18 cellular contexts compared by ENCODE assay signal in the genomic region with DNA sequence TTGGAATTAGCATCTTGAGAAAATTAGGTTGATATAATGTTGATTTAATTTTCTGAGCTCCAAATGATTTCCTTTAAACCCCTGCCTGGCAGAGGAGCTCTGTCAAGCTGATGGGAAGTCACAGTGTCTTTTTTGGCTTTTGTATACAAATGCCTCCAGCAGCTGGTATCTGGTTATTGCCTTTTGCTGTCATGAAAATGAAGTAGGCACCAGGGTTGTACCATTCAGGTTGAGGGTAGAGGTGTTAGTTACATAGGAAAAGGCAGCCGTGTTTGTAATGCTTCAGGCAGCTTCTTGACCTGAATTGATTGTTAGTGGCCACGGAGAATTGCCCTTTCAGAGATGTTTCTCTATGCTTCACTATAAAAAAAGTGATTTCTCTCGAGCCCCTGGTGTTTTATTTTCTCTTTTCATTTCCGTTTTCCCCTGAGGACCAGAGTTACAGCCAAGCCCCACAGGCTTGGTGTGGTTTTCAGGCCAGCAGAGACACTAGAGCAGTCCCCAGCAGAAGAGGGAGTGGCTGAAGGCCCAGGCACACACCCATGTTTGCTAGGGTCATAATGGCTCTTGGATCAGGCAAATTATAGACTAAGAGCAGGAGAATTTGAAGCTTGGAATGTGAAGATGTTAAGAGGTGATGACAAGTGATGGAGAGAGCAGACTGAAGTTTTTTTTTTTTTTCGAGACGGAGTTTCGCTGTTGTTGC. TPM values are rescaled to one million over a fixed set of nuclear protein-coding genes. Genes with fewer than 3 reads are reported as not detected.
DNase-seq lines count a peak whose midpoint lies in the region; ATAC-seq, FAIRE-seq and TF ChIP-seq lines count a peak whose summit lies in the region.
"Had no signal": no experiment of that assay in that cellular context is flagged by ENCODE, and none has a peak within 500 bp of the region (broad histone marks: within the 10 kb centered on the region; RNA-seq: fewer than 3 reads in every experiment).

No MANE protein-coding gene starts in this region.

- H3K36me3 ChIP-seq in HEK293 (ENCODE audit: control insufficient read depth in 2 of 2, insufficient read depth in 1 of 2, low read length in 2 of 2) (peaks cover 24 to 90% of the 10 kb centered on the region in 2 experiments), SK-N-SH (replicated peaks in 1 of 2; ENCODE audit: control insufficient read depth in 1 of 2, insufficient read depth in 2 of 2, low read length in 1 of 2) (peaks cover 32 to 43% of the 10 kb centered on the region in 2 experiments), mesenchymal stem cell (ENCODE audit: control insufficient read depth in 1 of 2, insufficient read depth in 2 of 2, low read depth in 1 of 2, low read length in 2 of 2) (peaks cover 35 to 60% of the 10 kb centered on the region in 2 experiments)

- H2BK120ac ChIP-seq in mesenchymal stem cell (ENCODE audit: low read depth, low read length): no peak overlapping the region

- no peak overlapping the region; the same call in 1 of the 2 replicates for H3K4me2 ChIP-seq in SK-N-SH
- no peak overlapping the region for H3K4me2 ChIP-seq in mesenchymal stem cell (ENCODE audit: low read length, poor library complexity, severe bottlenecking)

- no peak overlapping the region for H3K4me3 ChIP-seq in HEK293 (ENCODE audit: low read depth, low read length)
- no peak overlapping the region for H3K4me3 ChIP-seq in SK-N-SH (ENCODE audit: low read depth in 2 of 2, low read length in 1 of 2)
- no peak overlapping the region for H3K4me3 ChIP-seq in mesenchymal stem cell (ENCODE audit: insufficient read depth in 1 of 2, low read depth in 1 of 2, low read length in 2 of 2)
- H3K4me3 ChIP-seq: left ventricle myocardium inferior, Peyer's patch, prostate gland had no signal

- no peak overlapping the region for H2BK15ac ChIP-seq in mesenchymal stem cell (ENCODE audit: low read depth, poor library complexity, severe bottlenecking)

- H3K27me3 Mint-ChIP-seq in stimulated activated memory B cell treated with anti-CD40 and anti-IgM and Interleukin-4, amounts not matched to agents 10 μg/mL and 1 μg/mL and 100 μg/mL, for 72 hours: no peaks in the 10 kb centered on the region
- H3K27me3 Mint-ChIP-seq: activated B cell treated with CpG ODN at 0.5 μM for 24 hours had no signal

- no peaks in the 10 kb centered on the region for H3K4me1 ChIP-seq in HEK293 (ENCODE audit: control insufficient read depth, insufficient read depth, low read length)
- H3K4me1 ChIP-seq in SK-N-SH (ENCODE audit: control insufficient read depth in 1 of 2, insufficient read depth in 2 of 2, low read depth in 1 of 2, low read length in 1 of 2): peaks cover 16 to 74% of the 10 kb centered on the region in 2 experiments; a peak in 3 of 4 replicates
- H3K4me1 ChIP-seq in mesenchymal stem cell (ENCODE audit: control insufficient read depth, insufficient read depth, low read depth, low read length): no peaks in the 10 kb centered on the region
- H3K4me1 ChIP-seq: Peyer's patch, prostate gland had no signal

- H3K36me3 Mint-ChIP-seq in stimulated activated memory B cell treated with anti-CD40 and anti-IgM and Interleukin-4, amounts not matched to agents 10 μg/mL and 1 μg/mL and 100 μg/mL, for 72 hours: peaks cover 86% of the 10 kb centered on the region

- no peak overlapping the region for H3K4ac ChIP-seq in mesenchymal stem cell (ENCODE audit: low read depth in 1 of 2, low read length in 2 of 2)

- no peaks in the 10 kb centered on the region for H3K9me3 ChIP-seq in HEK293 (ENCODE audit: control insufficient read depth, insufficient read depth, low read depth, low read length)
- H3K9me3 ChIP-seq in SK-N-SH: no peaks in the 10 kb centered on the region
- H3K9me3 ChIP-seq in mesenchymal stem cell (ENCODE audit: control insufficient read depth, low read length): no peaks in the 10 kb centered on the region
- H3K9me3 ChIP-seq: left ventricle myocardium inferior, Peyer's patch, prostate gland had no signal

- no peak overlapping the region for H4K8ac ChIP-seq in mesenchymal stem cell (ENCODE audit: low read length)

- H3K18ac ChIP-seq in mesenchymal stem cell (ENCODE audit: low read depth in 1 of 2, low read length in 2 of 2): no peak overlapping the region

- H3K27ac Mint-ChIP-seq in stimulated activated memory B cell treated with anti-CD40 and anti-IgM and Interleukin-4, amounts not matched to agents 10 μg/mL and 1 μg/mL and 100 μg/mL, for 72 hours: no peak overlapping the region
- H3K27ac Mint-ChIP-seq: natural killer cell had no signal

- H3K9me2 ChIP-seq in SK-N-SH: no peaks in the 10 kb centered on the region

- H3F3A ChIP-seq in SK-N-SH (replicated peaks; ENCODE audit: insufficient read depth): peaks cover 18% of the 10 kb centered on the region

- DNase-seq in AG08395 (ENCODE audit: low spot score) (peak; percentile 52), SK-N-SH (peak; percentile 72), mesenchymal stem cell (no peak), epidermal melanocyte (ENCODE audit: insufficient read length, low spot score) (no peak), SHP77 (lab: John Stamatoyannopoulos, UW) (no peak), D721Med (ENCODE audit: insufficient read length, low spot score) (no peak)
- DNase-seq: activated B cell treated with CpG ODN at 0.5 μM for 24 hours; activated naive CD4-positive, alpha-beta T cell treated with anti-CD3 and anti-CD28 coated beads, Interleukin-2, amount 50 U/mL, for 16 hours; Kasumi-1; left ventricle myocardium inferior; natural killer cell; NCI-H146; NCI-H748 treated with DMSO at 0.1 percent for 48 hours; Peyer's patch; T-helper 1 cell had no signal

- H2AFZ ChIP-seq in SK-N-SH (ENCODE audit: low read depth) (no peak overlapping the region), mesenchymal stem cell (ENCODE audit: low read depth, low read length) (no peak overlapping the region)

- H3K27me3 ChIP-seq in SK-N-SH (ENCODE audit: insufficient read depth) (no peaks in the 10 kb centered on the region), mesenchymal stem cell (ENCODE audit: control insufficient read depth in 1 of 2, insufficient read depth in 1 of 2, low read length in 2 of 2) (no peaks in the 10 kb centered on the region)
- H3K27me3 ChIP-seq: Peyer's patch had no signal

- peaks cover 20% of the 10 kb centered on the region for H3K79me1 ChIP-seq in mesenchymal stem cell (replicated peaks; ENCODE audit: low read length, poor library complexity, severe bottlenecking)

- H3K9ac ChIP-seq in SK-N-SH (no peak overlapping the region), mesenchymal stem cell (ENCODE audit: low read length) (peak overlapping the region; percentile 68)

- no peak for ATAC-seq in stimulated activated memory B cell treated with anti-CD40 and anti-IgM and Interleukin-4, amounts not matched to agents 10 μg/mL and 1 μg/mL and 100 μg/mL, for 72 hours
- ATAC-seq: natural killer cell had no signal

- H2BK5ac ChIP-seq in mesenchymal stem cell (ENCODE audit: low read depth, low read length, poor library complexity, severe bottlenecking): no peak overlapping the region

- POLR2A ChIA-PET in HEK293 (lab: Yijun Ruan, JAX): no interaction called here
- POLR2A ChIA-PET in SK-N-SH (lab: Yijun Ruan, JAX): interaction anchor here (0.6 to 3.1 kb wide), 2 partner anchors 21 to 61 kb away, joined by 3 to 9 read pairs; partner anchors contain the start of gene CMTR1

- peak in 1 of 2 experiments; percentile 92; a peak in 2 of 4 replicates for TF ChIP-seq EP300 in SK-N-SH (IDR thresholded peaks at IDR 0.05; ENCODE audit: borderline replicate concordance in 1 of 2, low read depth in 1 of 2, low read length in 1 of 2)

- H3K23ac ChIP-seq in mesenchymal stem cell (ENCODE audit: low read length in 2 of 2): no peak overlapping the region

- CTCF ChIA-PET in HEK293 (lab: Yijun Ruan, JAX) (interaction anchor here (0.6 to 1.4 kb wide), 8 partner anchors 8 to 131 kb away, joined by 3 to 7 read pairs (median 4); no protein-coding TSS in a partner anchor), SK-N-SH (lab: Yijun Ruan, JAX) (interaction anchor here (0.6 to 2.4 kb wide), 13 partner anchors 13 to 1106 kb away, joined by 3 to 11 read pairs (median 4); no protein-coding TSS in a partner anchor)

- H3K4me1 Mint-ChIP-seq in stimulated activated memory B cell treated with anti-CD40 and anti-IgM and Interleukin-4, amounts not matched to agents 10 μg/mL and 1 μg/mL and 100 μg/mL, for 72 hours: peaks cover 7% of the 10 kb centered on the region
- H3K4me1 Mint-ChIP-seq: activated B cell treated with CpG ODN at 0.5 μM for 24 hours had no signal

- 60% methylated on average over 7 of the region's 7 CpGs for WGBS in SK-N-SH (ENCODE audit: low lambda C conversion rate)
- 95% methylated on average over 7 of the region's 7 CpGs for WGBS in mesenchymal stem cell

- H2BK12ac ChIP-seq in mesenchymal stem cell (ENCODE audit: low read length in 2 of 2): no peak overlapping the region

- no peak overlapping the region for H2AK5ac ChIP-seq in mesenchymal stem cell (ENCODE audit: low read length, severe bottlenecking)

- FAIRE-seq in D721Med (lab: Jason Lieb, UNC): no peak

- H3K79me2 ChIP-seq in SK-N-SH (ENCODE audit: insufficient read depth): no peaks in the 10 kb centered on the region

- no peak overlapping the region for H3K4me3 Mint-ChIP-seq in stimulated activated memory B cell treated with anti-CD40 and anti-IgM and Interleukin-4, amounts not matched to agents 10 μg/mL and 1 μg/mL and 100 μg/mL, for 72 hours
- H3K4me3 Mint-ChIP-seq: activated B cell treated with CpG ODN at 0.5 μM for 24 hours, natural killer cell had no signal

- TF ChIP-seq CTCF in HEK293 (tag by site-specific recombination; IDR thresholded peaks at IDR 0.05): no peak
- no peak for TF ChIP-seq CTCF in SK-N-SH (IDR thresholded peaks at IDR 0.05)
- TF ChIP-seq CTCF in D721Med (IDR thresholded peaks at IDR 0.05; ENCODE audit: insufficient read depth, missing control alignments): no peak

- H3K14ac ChIP-seq in mesenchymal stem cell (ENCODE audit: low read length in 2 of 2): no peak overlapping the region

- H4K91ac ChIP-seq in mesenchymal stem cell (ENCODE audit: low read length): no peak overlapping the region

- H4K20me1 ChIP-seq in SK-N-SH (ENCODE audit: insufficient read depth): no peaks in the 10 kb centered on the region

- TF ChIP-seq RAD21 in SK-N-SH (IDR thresholded peaks at IDR 0.05; ENCODE audit: low read length): no peak; the same call in 1 of the 2 replicates

- H3K9me3 Mint-ChIP-seq in stimulated activated memory B cell treated with anti-CD40 and anti-IgM and Interleukin-4, amounts not matched to agents 10 μg/mL and 1 μg/mL and 100 μg/mL, for 72 hours: no peaks in the 10 kb centered on the region
- H3K9me3 Mint-ChIP-seq: activated B cell treated with CpG ODN at 0.5 μM for 24 hours, natural killer cell had no signal

- no peak overlapping the region for H3K27ac ChIP-seq in HEK293 (ENCODE audit: extremely low read depth, low read depth, low read length)
- H3K27ac ChIP-seq in SK-N-SH (ENCODE audit: low read depth in 2 of 2, low read length in 1 of 2): peak overlapping the region; percentile 42 to 94; a peak in 3 of 4 replicates
- H3K27ac ChIP-seq in mesenchymal stem cell (ENCODE audit: low read length, poor library complexity, severe bottlenecking): no peak overlapping the region
- H3K27ac ChIP-seq: left ventricle myocardium inferior, prostate gland had no signal

RNA-seq across cellular contexts. Expression of gene CMTR1, which starts 21.6 kb away (rescaled TPM):
- 19.8 and 25.0 TPM in 2 replicates for polyA plus RNA-seq in SK-N-SH (2012; rRNA removed)
- polyA plus RNA-seq in SK-N-SH (2012; cell fraction: cytosol; rRNA removed): 14.4 and 17.2 TPM in 2 replicates
- 52.7 and 76.0 TPM in 2 replicates for polyA plus RNA-seq in SK-N-SH (2012; cell fraction: nucleus; rRNA removed)
- polyA plus RNA-seq in mesenchymal stem cell (2013, experiment 1 of 2): 12.7 TPM
- polyA plus RNA-seq in mesenchymal stem cell (2013, experiment 2 of 2): 13.0 TPM

RNA-seq across cellular contexts. Expression of gene CCDC167, which starts 45.1 kb away (rescaled TPM):
- 49.1 and 63.2 TPM in 2 replicates for polyA plus RNA-seq in SK-N-SH (2012; rRNA removed)
- 50.1 and 62.9 TPM in 2 replicates for polyA plus RNA-seq in SK-N-SH (2012; cell fraction: cytosol; rRNA removed)
- polyA plus RNA-seq in SK-N-SH (2012; cell fraction: nucleus; rRNA removed): 17.7 and 37.0 TPM in 2 replicates
- 64.8 TPM for polyA plus RNA-seq in mesenchymal stem cell (2013, experiment 1 of 2)
- 62.8 TPM for polyA plus RNA-seq in mesenchymal stem cell (2013, experiment 2 of 2)

Comparison
In these comparisons a context has a peak if more than half of its experiments do, and no peak if none do; other contexts are left out.
1. DNase-seq: peak in AG08395 (single experiment) and SK-N-SH (single experiment); none in mesenchymal stem cell (single experiment), epidermal melanocyte (single experiment), SHP77 (0 of 2) and D721Med (single experiment).
2. H3K27ac ChIP-seq: peak in SK-N-SH (2 of 2); none in HEK293 (single experiment) and mesenchymal stem cell (single experiment).